1 cellular context compared by ENCODE assay signal in the genomic region with DNA sequence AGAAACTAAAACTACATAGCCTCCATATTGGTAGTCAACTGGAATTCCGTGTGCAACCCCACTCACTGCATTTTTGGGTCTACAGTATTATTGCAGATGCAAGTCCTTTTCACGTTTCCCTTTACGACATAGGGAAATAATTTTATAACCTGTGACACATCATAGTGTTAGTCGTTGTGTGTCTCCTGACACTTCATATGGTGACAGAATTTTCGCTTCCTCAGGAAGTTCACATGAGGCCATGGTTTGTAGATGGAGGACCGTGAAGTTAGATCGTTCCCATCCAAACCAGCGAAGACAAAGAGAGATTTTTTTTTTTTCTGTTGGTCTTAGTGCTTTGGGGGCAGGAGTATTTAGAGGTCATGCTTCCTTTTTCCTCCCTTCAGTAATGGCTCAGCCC.
A peak's percentile ranks its signal among the peaks of the same experiment; 100 is the strongest.
TF ChIP-seq lines count a peak whose summit lies in the region.

No MANE protein-coding gene starts in this region.

TF ChIP-seq in GM12878, 131 proteins besides CTCF, POLR2A, EP300 and RAD21:
- TF ChIP-seq CREB1 (IDR thresholded peaks at IDR 0.05; ENCODE audit: low read depth) (peak; percentile 65; the same call in 1 of the 2 replicates), RB1 (IDR thresholded peaks at IDR 0.05; ENCODE audit: borderline replicate concordance) (no peak)
